In the genomic region with DNA sequence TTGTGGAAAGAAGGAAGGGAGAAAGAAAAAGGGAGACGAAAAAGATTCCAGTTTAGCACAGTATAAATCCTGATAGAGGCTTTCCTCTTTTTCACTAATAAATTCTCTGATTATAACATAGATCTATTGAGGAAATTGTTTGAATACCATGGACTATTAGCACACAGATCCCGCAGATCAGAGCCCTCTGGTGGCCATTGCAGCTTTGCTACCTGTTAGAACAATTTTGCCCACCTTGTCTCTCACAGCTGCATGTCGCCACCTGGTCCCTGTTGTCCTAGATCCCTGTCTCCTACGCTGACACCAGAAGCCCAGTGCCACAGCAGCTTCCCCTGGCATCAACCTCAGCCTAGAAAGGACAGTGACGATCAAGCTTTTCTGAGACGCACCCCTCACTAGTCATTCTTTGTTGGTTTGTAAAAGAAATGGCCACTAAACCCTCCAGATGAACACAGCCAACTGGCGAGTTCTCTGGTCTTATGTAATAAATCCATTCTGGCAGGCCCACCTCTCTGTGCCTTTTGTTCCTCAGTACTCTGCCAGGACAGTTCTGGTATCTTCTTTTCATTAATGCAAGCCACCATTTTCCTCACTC, we compare ENCODE assay signal across 8 cellular contexts. TPM values are rescaled to one million over a fixed set of nuclear protein-coding genes. Genes with fewer than 3 reads are reported as not detected.
DNase-seq lines count a peak whose midpoint lies in the region; ATAC-seq and TF ChIP-seq lines count a peak whose summit lies in the region.

No MANE protein-coding gene starts in this region.

- no peak for TF ChIP-seq EP300 in transverse colon (IDR thresholded peaks at IDR 0.05; ENCODE audit: low read depth)

- H3K9me3 ChIP-seq in left ventricle myocardium inferior (replicated peaks): peaks cover 13% of the 10 kb centered on the region
- no peaks in the 10 kb centered on the region for H3K9me3 ChIP-seq in right cardiac atrium (ENCODE audit: control insufficient read depth, low read length)
- no peaks in the 10 kb centered on the region for H3K9me3 ChIP-seq in transverse colon

- in situ Hi-C loops in transverse colon (cut with MboI; ENCODE audit: low pct_ligation_motif_present in 1 of 4, low pct_unique_long_range_greater_than_20kb in 1 of 4, low sequenced_read_pairs in 3 of 4): no loop called here

- intact Hi-C loops in left ventricle myocardium inferior (cut with micrococcal nuclease) (no loop called here), right cardiac atrium (cut with DNase I) (no loop called here), transverse colon (cut with DNase I; ENCODE audit: low total_unique reads) (no loop called here)

- no peaks in the 10 kb centered on the region for H3K36me3 ChIP-seq in left ventricle myocardium inferior
- H3K36me3 ChIP-seq in transverse colon: no peaks in the 10 kb centered on the region

- 56% methylated on average over 7 of the region's 7 CpGs for WGBS in right cardiac atrium
- WGBS in transverse colon (ENCODE audit: low coverage in 1 of 2), 2 donors: 29 to 58% methylated on average over 7 of the region's 7 CpGs

- H3K27me3 ChIP-seq in left ventricle myocardium inferior (ENCODE audit: low read depth) (no peaks in the 10 kb centered on the region), right cardiac atrium (ENCODE audit: control insufficient read depth, insufficient read depth) (no peaks in the 10 kb centered on the region), transverse colon (no peaks in the 10 kb centered on the region)

- H3K27ac ChIP-seq in left ventricle myocardium inferior (replicated peaks) (no peak overlapping the region), right cardiac atrium (ENCODE audit: low read length) (no peak overlapping the region), transverse colon (no peak overlapping the region)

- H3K4me3 ChIP-seq in left ventricle myocardium inferior: no peak overlapping the region
- no peak overlapping the region for H3K4me3 ChIP-seq in right cardiac atrium (ENCODE audit: low read length)
- H3K4me3 ChIP-seq in NB4 (ENCODE audit: low read depth, low read length): no peak overlapping the region
- no peak overlapping the region for H3K4me3 ChIP-seq in choroid plexus epithelial cell (ENCODE audit: low read depth, low read length)
- H3K4me3 ChIP-seq in transverse colon: no peak overlapping the region

- no peaks in the 10 kb centered on the region for H3K4me1 ChIP-seq in left ventricle myocardium inferior
- no peaks in the 10 kb centered on the region for H3K4me1 ChIP-seq in right cardiac atrium (ENCODE audit: control insufficient read depth, insufficient read depth, low read length)
- no peaks in the 10 kb centered on the region for H3K4me1 ChIP-seq in transverse colon

- TF ChIP-seq POLR2A in NB4 (IDR thresholded peaks at IDR 0.05; ENCODE audit: extremely low read depth, insufficient read length) (no peak), transverse colon (IDR thresholded peaks at IDR 0.05) (no peak)

- ATAC-seq in right cardiac atrium: no peak

- peak; percentile 54 for TF ChIP-seq CTCF in left ventricle myocardium inferior (IDR thresholded peaks at IDR 0.05; ENCODE audit: borderline replicate concordance)
- TF ChIP-seq CTCF in NB4 (IDR thresholded peaks at IDR 0.05; ENCODE audit: low read depth, low read length): peak; percentile 52
- TF ChIP-seq CTCF in choroid plexus epithelial cell (conservative IDR thresholded peaks at IDR 0.05; ENCODE audit: low read depth, low read length): peak; percentile 82
- peak in 3 of 5 experiments; percentile 12 to 20 (median 13) for TF ChIP-seq CTCF in transverse colon (IDR thresholded peaks at IDR 0.05)

- no peak for DNase-seq in left ventricle myocardium inferior
- no peak for DNase-seq in right cardiac atrium
- peak; percentile 12 for DNase-seq in NB4 (ENCODE audit: low read depth)
- DNase-seq in choroid plexus epithelial cell (ENCODE audit: low read depth): peak; percentile 55
- DNase-seq in transverse colon: peak; percentile 8
- DNase-seq in GM19240 (ENCODE audit: insufficient read length, low spot score): no peak
- no peak for DNase-seq in stimulated activated CD4-positive, alpha-beta T cell treated with anti-CD3 and anti-CD28 coated beads, Interleukin-2, amount 100 ng/mL, for 48 hours
- no peak for DNase-seq in dedifferentiated amniotic fluid mesenchymal stem cell (ENCODE audit: extremely low spot score)

RNA-seq across cellular contexts. Expression of a gene that starts 9.9 kb away (rescaled TPM):
- total RNA-seq in left ventricle myocardium inferior: not detected
- not detected for total RNA-seq in right cardiac atrium
- not detected for polyA plus RNA-seq in right cardiac atrium
- total RNA-seq in transverse colon: not detected

Comparison
In these comparisons a context has a peak if more than half of its experiments do, and no peak if none do; other contexts are left out.
1. DNase-seq: peak in NB4 (single experiment), choroid plexus epithelial cell (single experiment) and transverse colon (single experiment); none in left ventricle myocardium inferior (single experiment), right cardiac atrium (0 of 3), GM19240 (single experiment), stimulated activated CD4-positive, alpha-beta T cell treated with anti-CD3 and anti-CD28 coated beads, Interleukin-2, amount 100 ng/mL, for 48 hours (0 of 2) and dedifferentiated amniotic fluid mesenchymal stem cell (single experiment).
2. CTCF ChIP-seq: peak in every context shown above with its lines; median percentile 82 in choroid plexus epithelial cell; 54 in left ventricle myocardium inferior; 52 in NB4; 13 in transverse colon.